1 cellular context compared by ENCODE assay signal in genomic region chr6:166168616-166169548, GRCh38.
TF ChIP-seq lines count a peak whose summit lies in the region.

No MANE protein-coding gene starts in this region.

TF ChIP-seq in HepG2, 621 proteins besides CTCF, POLR2A, EP300 and RAD21 (continued from another document):
- TF ChIP-seq EZH2 (conservative IDR thresholded peaks at IDR 0.05; ENCODE audit: low read depth, low read length) (0 out of 2 replicates have a peak, but pooled peaks have one; percentile 2), NFE2L2 (IDR thresholded peaks at IDR 0.05; ENCODE audit: low read length) (peak; percentile 37; the same call in 1 of the 2 replicates), BRF2 (CRISPR knock-in tag; IDR thresholded peaks at IDR 0.05) (no peak), ZNF431 (CRISPR knock-in tag; IDR thresholded peaks at IDR 0.05; ENCODE audit: borderline replicate concordance, low read depth) (no peak), REL (CRISPR knock-in tag; conservative IDR thresholded peaks at IDR 0.05) (no peak), ARNT (IDR thresholded peaks at IDR 0.05) (no peak), IRF1 (CRISPR knock-in tag; IDR thresholded peaks at IDR 0.05; ENCODE audit: low read depth) (no peak), ZNF33A (CRISPR knock-in tag; IDR thresholded peaks at IDR 0.05; ENCODE audit: borderline replicate concordance) (no peak)
TF ChIP-seq in HepG2: peak in this region for 2.
